8 cellular contexts compared by ENCODE assay signal in the genomic region with DNA sequence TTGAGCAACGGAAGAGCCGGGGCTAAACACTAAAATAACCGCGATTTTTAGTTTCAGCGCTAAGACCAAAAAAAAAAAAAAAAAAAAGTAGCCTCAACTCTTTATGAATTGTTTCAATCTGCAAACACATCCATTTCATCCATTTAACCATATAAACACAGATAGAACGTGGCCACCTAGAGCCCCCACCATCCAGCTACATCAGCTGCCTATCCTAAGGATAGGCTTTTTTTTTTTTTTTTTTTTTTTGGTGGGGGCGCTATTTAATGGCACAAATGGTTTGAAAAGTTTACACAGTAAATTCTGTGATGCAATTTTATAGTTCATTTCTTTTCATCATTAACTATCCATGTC. TPM values are rescaled to one million over a fixed set of nuclear protein-coding genes. Genes with fewer than 3 reads are reported as not detected.
A peak's percentile ranks its signal among the peaks of the same experiment; 100 is the strongest.
DNase-seq lines count a peak whose midpoint lies in the region; ATAC-seq and TF ChIP-seq lines count a peak whose summit lies in the region.

No MANE protein-coding gene starts in this region.

- no peaks in the 10 kb centered on the region for H3K9me3 Mint-ChIP-seq in CD8-positive, alpha-beta T cell

- peak overlapping the region; percentile 88 for H3K4me2 ChIP-seq in smooth muscle cell

- H3K36me3 ChIP-seq in CD8-positive, alpha-beta T cell (ENCODE audit: insufficient read depth, low read length) = peaks cover 4% of the 10 kb centered on the region
- peaks cover 25% of the 10 kb centered on the region for H3K36me3 ChIP-seq in NT2/D1 (ENCODE audit: insufficient read depth, insufficient read length, low read length)
- peaks cover 4% of the 10 kb centered on the region for H3K36me3 ChIP-seq in smooth muscle cell (ENCODE audit: low read depth)

- no peak for TF ChIP-seq CTCF in CD8-positive, alpha-beta T cell (IDR thresholded peaks at IDR 0.05)
- TF ChIP-seq CTCF in fibroblast of pulmonary artery (IDR thresholded peaks at IDR 0.05; ENCODE audit: low read length, missing control alignments) = no peak
- no peak for TF ChIP-seq CTCF in smooth muscle cell (IDR thresholded peaks at IDR 0.05; ENCODE audit: borderline replicate concordance, insufficient read depth, poor library complexity, severe bottlenecking)

- peak overlapping the region; percentile 96 for H3K4me3 ChIP-seq in CD8-positive, alpha-beta T cell (ENCODE audit: low read depth, low read length)
- peak overlapping the region; percentile 76 for H3K4me3 ChIP-seq in NT2/D1 (ENCODE audit: insufficient read length, low read depth)
- H3K4me3 ChIP-seq in fibroblast of pulmonary artery (replicated peaks; ENCODE audit: low read depth, low read length) = peak overlapping the region; percentile 79
- peak overlapping the region; percentile 85 for H3K4me3 ChIP-seq in smooth muscle cell

- H3K9ac ChIP-seq in NT2/D1 (ENCODE audit: insufficient read length, low read depth) (no peak overlapping the region), smooth muscle cell (ENCODE audit: low read depth) (no peak overlapping the region)

- H3K4me3 Mint-ChIP-seq in CD8-positive, alpha-beta T cell = peak overlapping the region; percentile 96

- 34% methylated on average over 7 of the region's 7 CpGs for WGBS in smooth muscle cell (ENCODE audit: low lambda C conversion rate)

- peaks cover 11% of the 10 kb centered on the region for H3K4me1 Mint-ChIP-seq in CD8-positive, alpha-beta T cell (ENCODE audit: low read depth)

- H2AFZ ChIP-seq in smooth muscle cell (ENCODE audit: low read depth) = peak overlapping the region; percentile 92

- H3F3A ChIP-seq in smooth muscle cell (ENCODE audit: low read depth) = no peaks in the 10 kb centered on the region

- no peaks in the 10 kb centered on the region for H4K20me1 ChIP-seq in smooth muscle cell (ENCODE audit: low read depth)

- ATAC-seq in CD8-positive, alpha-beta T cell = peak; percentile 21
- ATAC-seq in GM21723 (IDR thresholded peaks at IDR 0.05; ENCODE audit: unreplicated experiment) = peak; percentile 27

- intact Hi-C loops in CD8-positive, alpha-beta T cell (cut with DNase I, micrococcal nuclease) = loop anchor here (5.0 to 10.0 kb wide), 3 partner anchors 296 to 1208 kb away; a partner anchor contains a TSS

- peaks cover 4% of the 10 kb centered on the region for H3K79me2 ChIP-seq in smooth muscle cell (ENCODE audit: low read depth)

- CTCF ChIA-PET in CD8-positive, alpha-beta T cell (lab: Charles Lee) = no interaction called here

- peaks cover 21% of the 10 kb centered on the region for H3K36me3 Mint-ChIP-seq in CD8-positive, alpha-beta T cell

- no peak overlapping the region for H3K27ac Mint-ChIP-seq in CD8-positive, alpha-beta T cell

- H3K4me1 ChIP-seq in CD8-positive, alpha-beta T cell (ENCODE audit: insufficient read depth, low read length) = no peaks in the 10 kb centered on the region
- H3K4me1 ChIP-seq in NT2/D1 (ENCODE audit: insufficient read depth, insufficient read length) (no peaks in the 10 kb centered on the region), smooth muscle cell (ENCODE audit: low read depth) (no peaks in the 10 kb centered on the region)

- H3K9me3 ChIP-seq in CD8-positive, alpha-beta T cell (ENCODE audit: low read length) = no peaks in the 10 kb centered on the region
- no peaks in the 10 kb centered on the region for H3K9me3 ChIP-seq in NT2/D1 (ENCODE audit: insufficient read depth, low read length)
- H3K9me3 ChIP-seq in smooth muscle cell (replicated peaks; ENCODE audit: low read depth) = no peaks in the 10 kb centered on the region

- H3K27ac ChIP-seq in CD8-positive, alpha-beta T cell (ENCODE audit: low read depth, low read length) = no peak overlapping the region
- no peak overlapping the region for H3K27ac ChIP-seq in smooth muscle cell (ENCODE audit: low read depth)

- no peaks in the 10 kb centered on the region for H3K27me3 Mint-ChIP-seq in CD8-positive, alpha-beta T cell (ENCODE audit: low read depth)

- no peak for DNase-seq in CD8-positive, alpha-beta T cell
- DNase-seq in NT2/D1 (ENCODE audit: low read depth, low spot score) (no peak), fibroblast of pulmonary artery (ENCODE audit: low read depth) (no peak), smooth muscle cell (lab: John Stamatoyannopoulos, UW; ENCODE audit: unreplicated experiment) (no peak), NCI-H2107 treated with DMSO at 0.1 percent for 48 hours (lab: John Stamatoyannopoulos, UW; ENCODE audit: unreplicated experiment) (no peak), DMS53 (lab: John Stamatoyannopoulos, UW) (no peak), cortex of kidney (lab: John Stamatoyannopoulos, UW) (no peak)

- no peaks in the 10 kb centered on the region for H3K27me3 ChIP-seq in CD8-positive, alpha-beta T cell (ENCODE audit: insufficient read depth, low read length)
- no peaks in the 10 kb centered on the region for H3K27me3 ChIP-seq in NT2/D1 (ENCODE audit: insufficient read depth, insufficient read length)
- no peaks in the 10 kb centered on the region for H3K27me3 ChIP-seq in smooth muscle cell (ENCODE audit: low read depth)

- POLR2A ChIA-PET in CD8-positive, alpha-beta T cell (lab: Charles Lee) = no interaction called here

RNA-seq across cellular contexts. Expression of a gene that starts 0.5 kb away (rescaled TPM):
- 1 to 10 TPM; 5.7 to 6.8 TPM for total RNA-seq in CD8-positive, alpha-beta T cell
- total RNA-seq in smooth muscle cell = 24.2 and 40.7 TPM in 2 replicates
- polyA plus RNA-seq in smooth muscle cell = 23.1 and 25.6 TPM in 2 replicates
